In genomic region chr1:44835738-44836675, GRCh38 we compare ENCODE assay signal across 8 cellular contexts. TPM values are rescaled to one million over a fixed set of nuclear protein-coding genes. Genes with fewer than 3 reads are reported as not detected.
DNase-seq lines count a peak whose midpoint lies in the region; ATAC-seq, FAIRE-seq and TF ChIP-seq lines count a peak whose summit lies in the region.

No MANE protein-coding gene starts in this region.

- peak; percentile 97 for FAIRE-seq in GM18507 (lab: Jason Lieb, UNC)

- WGBS in endodermal cell (ENCODE audit: insufficient coverage in 1 of 2, insufficient read length in 1 of 2), 2 experiments: 75 to 84% methylated on average over 21 to 23 of the region's 23 CpGs

- H3K4me3 ChIP-seq in endodermal cell (ENCODE audit: low read length) (no peak overlapping the region), mucosa of descending colon (no peak overlapping the region)

- H3K36me3 ChIP-seq in endodermal cell (ENCODE audit: control insufficient read depth, insufficient read depth, low read length) (no peaks in the 10 kb centered on the region), mucosa of descending colon (ENCODE audit: low read depth) (no peaks in the 10 kb centered on the region)

- H3K9me3 Mint-ChIP-seq in endodermal cell: no peaks in the 10 kb centered on the region

- ATAC-seq in mucosa of descending colon: peak; percentile 91

- H3K9ac ChIP-seq in endodermal cell (ENCODE audit: extremely low read depth, low read length, poor library complexity, severe bottlenecking): no peak overlapping the region

- peaks cover under 1% of the 10 kb centered on the region for H3K36me3 Mint-ChIP-seq in endodermal cell (ENCODE audit: low read depth)

- DNase-seq in GM18507 (ENCODE audit: extremely low spot score, insufficient read length, low read depth) (peak; percentile 67), HT-29 (ENCODE audit: low spot score) (peak; percentile 90), NOMO-1 (lab: John Stamatoyannopoulos, UW; ENCODE audit: unreplicated experiment in 2 of 2) (peak; percentile 70 to 80), endodermal cell (peak; percentile 97), mucosa of descending colon (peak; percentile 84 to 95 (median 90))
- peak; percentile 95 for DNase-seq in activated CD8-positive, alpha-beta memory T cell treated with anti-CD3 and anti-CD28 coated beads for 24 hours
- DNase-seq in stimulated activated CD8-positive, alpha-beta memory T cell treated with anti-CD3 and anti-CD28 coated beads, Interleukin-4, amount 100 ng/mL, for 24 hours (ENCODE audit: low read depth): peak; percentile 80

- TF ChIP-seq CTCF in 22Rv1 (IDR thresholded peaks at IDR 0.05) (peak; percentile 95), endodermal cell (conservative IDR thresholded peaks at IDR 0.05) (peak; percentile 95), mucosa of descending colon (IDR thresholded peaks at IDR 0.05) (peak; percentile 83)

- H3K27ac Mint-ChIP-seq in endodermal cell: no peak overlapping the region

- H3K9me3 ChIP-seq in endodermal cell (ENCODE audit: control insufficient read depth, low read length): no peaks in the 10 kb centered on the region
- H3K9me3 ChIP-seq in mucosa of descending colon: no peaks in the 10 kb centered on the region

- H3K27ac ChIP-seq in 22Rv1 (no peak overlapping the region), endodermal cell (ENCODE audit: low read depth, low read length) (no peak overlapping the region)

- H3K27me3 ChIP-seq in endodermal cell (ENCODE audit: control insufficient read depth, insufficient read depth, low read length, poor library complexity, severe bottlenecking): no peaks in the 10 kb centered on the region

- H3K4me1 Mint-ChIP-seq in endodermal cell: peaks cover 14% of the 10 kb centered on the region

- intact Hi-C loops in mucosa of descending colon (cut with DNase I, micrococcal nuclease): loop anchor here (5.0 to 10.0 kb wide), 2 partner anchors 44 to 51 kb away; partner anchors contain the start of gene BEST4 (in 1 of the 2)

- H3K4me1 ChIP-seq in endodermal cell (ENCODE audit: control insufficient read depth, insufficient read depth, low read length): no peaks in the 10 kb centered on the region
- H3K4me1 ChIP-seq in mucosa of descending colon (ENCODE audit: low read depth): no peaks in the 10 kb centered on the region

- H3K4me3 Mint-ChIP-seq in endodermal cell: no peak overlapping the region

- H3K27me3 Mint-ChIP-seq in endodermal cell (ENCODE audit: insufficient read depth): peaks cover under 1% of the 10 kb centered on the region

RNA-seq across cellular contexts. Expression of gene PTCH2, which starts 7.0 kb away (rescaled TPM):
- 0.16 and 0.18 TPM in 2 replicates for total RNA-seq in HT-29 (2014; rRNA removed; shearing (Covaris generic))
- total RNA-seq in endodermal cell (1 to 10 TPM; 1.5 to 1.6 TPM), mucosa of descending colon (1 to 10 TPM in 1 of 3 donors, under 1 TPM in 2; 0.39 to 2.7 (median 0.64) TPM)
- 5.8 TPM for polyA plus RNA-seq in endodermal cell (2013, experiment 1 of 2)
- polyA plus RNA-seq in endodermal cell (2013, experiment 2 of 2): 9.9 TPM

RNA-seq across cellular contexts. Expression of gene BTBD19, which starts 27.7 kb away (rescaled TPM):
- total RNA-seq in HT-29 (2014; rRNA removed; shearing (Covaris generic)): 16.4 and 18.0 TPM in 2 replicates
- total RNA-seq in endodermal cell (1 to 10 TPM; 7.4 to 7.9 TPM), mucosa of descending colon (1 to 10 TPM; 2.8 to 4.4 (median 3.2) TPM)
- 3.2 TPM for polyA plus RNA-seq in endodermal cell (2013, experiment 1 of 2)
- polyA plus RNA-seq in endodermal cell (2013, experiment 2 of 2): 3.9 TPM

RNA-seq across cellular contexts. Expression of gene DYNLT4, which starts 28.9 kb away (rescaled TPM):
- 3.4 and 10.4 TPM in 2 replicates for total RNA-seq in HT-29 (2014; rRNA removed; shearing (Covaris generic))
- total RNA-seq in endodermal cell (under 1 TPM in 1 of 2 donors, not detected in 1; 0.64 TPM), mucosa of descending colon (1 to 10 TPM in 1 of 3 donors, under 1 TPM in 1, not detected in 1; 0.67 to 1.6 TPM)
- polyA plus RNA-seq in endodermal cell (2013, experiment 1 of 2): not detected
- not detected for polyA plus RNA-seq in endodermal cell (2013, experiment 2 of 2)

RNA-seq across cellular contexts. Expression of gene PLK3, which starts 35.8 kb away (rescaled TPM):
- total RNA-seq in HT-29 (2014; rRNA removed; shearing (Covaris generic)): 135 and 137 TPM in 2 replicates
- total RNA-seq in endodermal cell: 1 to 10 TPM; 3.3 to 9.0 TPM
- 27.1 TPM for polyA plus RNA-seq in endodermal cell (2013, experiment 1 of 2)
- polyA plus RNA-seq in endodermal cell (2013, experiment 2 of 2): 21.7 TPM
- total RNA-seq in mucosa of descending colon: 10 to 100 TPM in 2 of 3 donors, 1 to 10 TPM in 1; 6.4 to 14.5 (median 12.0) TPM

RNA-seq across cellular contexts. Expression of gene BEST4, which starts 48.0 kb away (rescaled TPM):
- 0.31 and 0.33 TPM in 2 replicates for total RNA-seq in HT-29 (2014; rRNA removed; shearing (Covaris generic))
- total RNA-seq in endodermal cell (1 to 10 TPM; 1.6 to 2.3 TPM), mucosa of descending colon (100 to 1,000 TPM in 1 of 3 donors, 10 to 100 TPM in 2; 35.1 to 179 (median 94.0) TPM)
- polyA plus RNA-seq in endodermal cell (2013, experiment 1 of 2): 0.89 TPM
- polyA plus RNA-seq in endodermal cell (2013, experiment 2 of 2): 0.99 TPM
